ENCODE assay signal across 28 cellular contexts in genomic region chr1:48076017-48076416, GRCh38.
"Had no signal": no experiment of that assay in that cellular context is flagged by ENCODE, and none has a peak within 500 bp of the region (broad histone marks: within the 10 kb centered on the region; RNA-seq: fewer than 3 reads in every experiment).

No MANE protein-coding gene starts in this region.

- H3K9me3 Mint-ChIP-seq: naive thymus-derived CD8-positive, alpha-beta T cell; natural killer cell treated with Interleukin-12 subunit alpha and Interleukin-12 subunit beta and Interleukin-15 and Interleukin-18, amount 100 ng/mL, for 72 hours; neural progenitor cell; stimulated activated memory B cell treated with anti-CD40 and anti-IgM and Interleukin-4, amounts not matched to agents 10 μg/mL and 1 μg/mL and 100 μg/mL, for 72 hours had no signal

- H3K27ac Mint-ChIP-seq: naive thymus-derived CD8-positive, alpha-beta T cell; natural killer cell treated with Interleukin-12 subunit alpha and Interleukin-12 subunit beta and Interleukin-15 and Interleukin-18, amount 100 ng/mL, for 72 hours; neural progenitor cell; progenitor cell of endocrine pancreas; stimulated activated memory B cell treated with anti-CD40 and anti-IgM and Interleukin-4, amounts not matched to agents 10 μg/mL and 1 μg/mL and 100 μg/mL, for 72 hours; stimulated activated naive CD8-positive, alpha-beta T cell treated with anti-CD3 and anti-CD28 coated beads, Interleukin-15, Interleukin-2, amounts not matched to agents 100 ng/mL and 50 ng/mL, for 24 hours had no signal

- H3K27me3 ChIP-seq: neural progenitor cell, ovary, right lobe of liver, stomach, thyroid gland, tibial nerve, upper lobe of left lung, vagina had no signal

- H3K27ac ChIP-seq: neural progenitor cell, ovary, parathyroid adenoma, psoas muscle, right lobe of liver, sigmoid colon, stomach, thoracic aorta, thyroid gland, tibial nerve, upper lobe of left lung, vagina had no signal

- H3K36me3 Mint-ChIP-seq: naive B cell; naive thymus-derived CD8-positive, alpha-beta T cell; natural killer cell treated with Interleukin-12 subunit alpha and Interleukin-12 subunit beta and Interleukin-15 and Interleukin-18, amount 100 ng/mL, for 72 hours; neural progenitor cell; stimulated activated memory B cell treated with anti-CD40 and anti-IgM and Interleukin-4, amounts not matched to agents 10 μg/mL and 1 μg/mL and 100 μg/mL, for 72 hours had no signal

- DNase-seq: naive B cell; naive thymus-derived CD8-positive, alpha-beta T cell; occipital lobe; ovary; posterior cingulate gyrus; psoas muscle; right cardiac atrium; right lobe of liver; sigmoid colon; stimulated activated CD4-positive, alpha-beta T cell treated with anti-CD3 and anti-CD28 coated beads, Interleukin-15, amount 100 ng/mL, for 24 hours; stimulated activated CD4-positive, alpha-beta T cell treated with anti-CD3 and anti-CD28 coated beads, Interleukin-2, amount 100 ng/mL, for 24 hours; stimulated activated CD4-positive, alpha-beta T cell treated with anti-CD3 and anti-CD28 coated beads, Interleukin-2, amount 100 ng/mL, for 48 hours; stimulated activated CD4-positive, alpha-beta T cell treated with anti-CD3 and anti-CD28 coated beads, Interleukin-4, amount 100 ng/mL, for 4 hours; stimulated activated CD8-positive, alpha-beta memory T cell treated with anti-CD3 and anti-CD28 coated beads, Interleukin-4, amount 100 ng/mL, for 48 hours; stimulated activated naive CD4-positive, alpha-beta T cell treated with Interleukin-2 at 50 U/mL for 16 hours; stomach; thyroid gland; trophoblast cell; upper lobe of left lung had no signal

- H3K36me3 ChIP-seq: neural progenitor cell, ovary, right lobe of liver, sigmoid colon, stomach, thoracic aorta, thyroid gland, tibial nerve, upper lobe of left lung, vagina had no signal

- H3K4me3 ChIP-seq: neural progenitor cell, ovary, psoas muscle, right lobe of liver, sigmoid colon, stomach, thoracic aorta, thyroid gland, tibial nerve, upper lobe of left lung, vagina had no signal

- H3K4me3 Mint-ChIP-seq: naive thymus-derived CD8-positive, alpha-beta T cell; natural killer cell treated with Interleukin-12 subunit alpha and Interleukin-12 subunit beta and Interleukin-15 and Interleukin-18, amount 100 ng/mL, for 72 hours; neural progenitor cell; stimulated activated memory B cell treated with anti-CD40 and anti-IgM and Interleukin-4, amounts not matched to agents 10 μg/mL and 1 μg/mL and 100 μg/mL, for 72 hours; stimulated activated naive CD8-positive, alpha-beta T cell treated with anti-CD3 and anti-CD28 coated beads, Interleukin-15, Interleukin-2, amounts not matched to agents 100 ng/mL and 50 ng/mL, for 24 hours had no signal

- H3K9me3 ChIP-seq: ovary, psoas muscle, right lobe of liver, sigmoid colon, stomach, thoracic aorta, thyroid gland, tibial nerve, upper lobe of left lung, vagina had no signal

- H3K4me1 Mint-ChIP-seq: naive thymus-derived CD8-positive, alpha-beta T cell had no signal

- ATAC-seq: naive thymus-derived CD8-positive, alpha-beta T cell; natural killer cell treated with Interleukin-12 subunit alpha and Interleukin-12 subunit beta and Interleukin-15 and Interleukin-18, amount 100 ng/mL, for 72 hours; psoas muscle; right lobe of liver; stimulated activated memory B cell treated with anti-CD40 and anti-IgM and Interleukin-4, amounts not matched to agents 10 μg/mL and 1 μg/mL and 100 μg/mL, for 72 hours had no signal
